26 cellular contexts compared by ENCODE assay signal in the genomic region with DNA sequence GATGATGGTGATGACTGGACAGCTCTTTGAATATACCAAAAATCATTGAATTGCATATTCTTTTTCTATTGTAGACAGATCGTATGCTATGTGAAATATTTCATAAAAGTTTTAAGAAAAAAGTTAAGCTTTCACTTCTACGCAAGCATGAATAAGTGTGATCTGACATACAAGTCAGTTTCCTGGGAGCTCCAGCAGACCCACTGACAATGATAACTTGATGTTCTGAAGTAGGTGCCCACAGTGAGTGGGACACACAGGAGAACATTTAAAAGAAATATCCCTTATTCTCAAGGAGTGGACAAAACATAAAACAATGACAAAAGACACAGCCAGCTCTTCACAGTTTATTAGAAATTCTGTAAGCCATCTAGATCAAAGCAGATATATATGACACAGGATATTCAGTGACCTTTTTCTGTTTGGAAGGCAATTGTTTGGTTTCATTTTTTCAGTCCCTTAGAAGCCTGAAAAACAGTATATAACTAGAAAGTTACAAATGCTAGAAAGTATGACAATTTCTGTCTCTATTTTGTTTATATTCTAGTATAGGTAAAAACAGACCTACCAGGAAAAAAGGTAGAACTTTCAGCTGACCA.
DNase-seq lines count a peak whose midpoint lies in the region; ATAC-seq and TF ChIP-seq lines count a peak whose summit lies in the region.
"Had no signal": no experiment of that assay in that cellular context is flagged by ENCODE, and none has a peak within 500 bp of the region (broad histone marks: within the 10 kb centered on the region; RNA-seq: fewer than 3 reads in every experiment).

No MANE protein-coding gene starts in this region.

- intact Hi-C loops in activated T-helper 2 cell treated with anti-CD3 and anti-CD28 coated beads, Interferon-gamma antibody, Interleukin-2, Interleukin-4, amounts not matched to agents 10 μg/mL and 5 μg/mL and 100 μg/mL, durations not matched to agents 14 hours and 24 hours and 36 hours (cut with micrococcal nuclease), result loop anchor here (5.0 kb wide), 3 partner anchors 201 to 266 kb away; a partner anchor contains a TSS
- intact Hi-C loops in natural killer cell (cut with micrococcal nuclease), result loop anchor here (5.0 kb wide), 2 partner anchors 61 to 201 kb away; a partner anchor contains a TSS

- H3K4me3 Mint-ChIP-seq in activated T-cell treated with anti-CD3 and anti-CD28 coated beads, Interleukin-2, amount 50 U/mL, for 24 hours, result peak overlapping the region; percentile 53
- H3K4me3 Mint-ChIP-seq in activated T-helper 2 cell treated with anti-CD3 and anti-CD28 coated beads, Interferon-gamma antibody, Interleukin-2, Interleukin-4, amounts not matched to agents 10 μg/mL and 5 μg/mL and 100 μg/mL, durations not matched to agents 14 hours and 24 hours and 36 hours (ENCODE audit: low read depth), result peak overlapping the region; percentile 71
- peak overlapping the region; percentile 80 for H3K4me3 Mint-ChIP-seq in natural killer cell
- H3K4me3 Mint-ChIP-seq in type B pancreatic cell, result no peak overlapping the region
- H3K4me3 Mint-ChIP-seq: B cell had no signal

- H4K20me1 ChIP-seq in Loucy (ENCODE audit: insufficient read depth, low read length, poor library complexity, severe bottlenecking), result no peaks in the 10 kb centered on the region

- H3K4me3 ChIP-seq in Loucy (ENCODE audit: low read length, poor library complexity, severe bottlenecking), result no peak overlapping the region
- H3K4me3 ChIP-seq: psoas muscle, tibial artery had no signal

- H3K27ac Mint-ChIP-seq in activated T-cell treated with anti-CD3 and anti-CD28 coated beads, Interleukin-2, amount 50 U/mL, for 24 hours, result peak overlapping the region; percentile 98
- peak overlapping the region; percentile 99 for H3K27ac Mint-ChIP-seq in activated T-helper 2 cell treated with anti-CD3 and anti-CD28 coated beads, Interferon-gamma antibody, Interleukin-2, Interleukin-4, amounts not matched to agents 10 μg/mL and 5 μg/mL and 100 μg/mL, durations not matched to agents 14 hours and 24 hours and 36 hours
- H3K27ac Mint-ChIP-seq in natural killer cell (peak overlapping the region; percentile 87 to 92), type B pancreatic cell (no peak overlapping the region)
- H3K27ac Mint-ChIP-seq: B cell had no signal

- H3K36me3 Mint-ChIP-seq in activated T-cell treated with anti-CD3 and anti-CD28 coated beads, Interleukin-2, amount 50 U/mL, for 24 hours (ENCODE audit: low read depth), result peaks cover 90% of the 10 kb centered on the region
- peaks cover 81% of the 10 kb centered on the region for H3K36me3 Mint-ChIP-seq in activated T-helper 2 cell treated with anti-CD3 and anti-CD28 coated beads, Interferon-gamma antibody, Interleukin-2, Interleukin-4, amounts not matched to agents 10 μg/mL and 5 μg/mL and 100 μg/mL, durations not matched to agents 14 hours and 24 hours and 36 hours (ENCODE audit: low read depth)
- H3K36me3 Mint-ChIP-seq in natural killer cell, result no peaks in the 10 kb centered on the region
- H3K36me3 Mint-ChIP-seq in type B pancreatic cell, result peaks cover 26% of the 10 kb centered on the region

- peaks cover 63% of the 10 kb centered on the region for H3K4me1 ChIP-seq in Loucy (ENCODE audit: insufficient read depth, low read length, poor library complexity, severe bottlenecking)
- H3K4me1 ChIP-seq: psoas muscle, tibial artery had no signal

- no peaks in the 10 kb centered on the region for H3K27me3 Mint-ChIP-seq in activated T-cell treated with anti-CD3 and anti-CD28 coated beads, Interleukin-2, amount 50 U/mL, for 24 hours
- H3K27me3 Mint-ChIP-seq in activated T-helper 2 cell treated with anti-CD3 and anti-CD28 coated beads, Interferon-gamma antibody, Interleukin-2, Interleukin-4, amounts not matched to agents 10 μg/mL and 5 μg/mL and 100 μg/mL, durations not matched to agents 14 hours and 24 hours and 36 hours (ENCODE audit: low read depth), result no peaks in the 10 kb centered on the region
- H3K27me3 Mint-ChIP-seq in natural killer cell (ENCODE audit: low read depth in 2 of 2) (no peaks in the 10 kb centered on the region), type B pancreatic cell (no peaks in the 10 kb centered on the region)
- H3K27me3 Mint-ChIP-seq: B cell had no signal

- H2AFZ ChIP-seq in Loucy (ENCODE audit: low read length), result no peak overlapping the region

- TF ChIP-seq CTCF in Loucy (conservative IDR thresholded peaks at IDR 0.05; ENCODE audit: low read length) (no peak), natural killer cell (IDR thresholded peaks at IDR 0.05) (no peak), type B pancreatic cell (conservative IDR thresholded peaks at IDR 0.05) (no peak)

- no peaks in the 10 kb centered on the region for H3K9me3 ChIP-seq in Loucy (ENCODE audit: insufficient read depth, low read depth, low read length)
- H3K9me3 ChIP-seq: psoas muscle, SK-N-SH, tibial artery had no signal

- H3K4me2 ChIP-seq in Loucy (ENCODE audit: low read depth, low read length, poor library complexity, severe bottlenecking), result peak overlapping the region; percentile 10
- H3K4me2 ChIP-seq: SK-N-SH had no signal

- no peak for DNase-seq in activated T-cell treated with anti-CD3 and anti-CD28 coated beads, Interleukin-2, amount 50 U/mL, for 24 hours
- DNase-seq in activated T-cell treated with anti-CD3 and anti-CD28 coated beads, Interleukin-2, amount 50 U/mL, for 1 hour, result no peak
- DNase-seq in activated T-helper 2 cell treated with anti-CD3 and anti-CD28 coated beads, Interferon-gamma antibody, Interleukin-2, Interleukin-4, amounts not matched to agents 10 μg/mL and 5 μg/mL and 100 μg/mL, durations not matched to agents 14 hours and 24 hours and 36 hours (ENCODE audit: low spot score), result no peak
- DNase-seq in natural killer cell (no peak), type B pancreatic cell (ENCODE audit: extremely low spot score, unreplicated experiment) (no peak), NCI-H1694 (lab: John Stamatoyannopoulos, UW) (no peak), putamen (ENCODE audit: low spot score) (no peak)
- DNase-seq: activated CD4-positive, alpha-beta T cell treated with anti-CD3 and anti-CD28 coated beads, Interleukin-2, amount 50 U/mL, for 4 hours; brain microvascular endothelial cell; COR-L47; hypothalamus; IMR-90; mesenchymal stem cell; NCI-H1048; NCI-H187; NCI-H2171; NCI-H510A; OCI-M1; psoas muscle; SK-N-SH; stimulated activated CD4-positive, alpha-beta T cell treated with anti-CD3 and anti-CD28 coated beads, Interleukin-15, amount 100 ng/mL, for 24 hours; stimulated activated naive CD4-positive, alpha-beta T cell treated with Interleukin-2 at 50 U/mL for 16 hours; T-helper 9 cell; tibial artery had no signal

- peaks cover 6% of the 10 kb centered on the region for H3F3A ChIP-seq in Loucy (ENCODE audit: low read depth)

- H3K36me3 ChIP-seq in Loucy (ENCODE audit: insufficient read depth, low read length), result no peaks in the 10 kb centered on the region; the same call in 1 of the 2 replicates

- H3K79me2 ChIP-seq in Loucy (ENCODE audit: insufficient read depth, low read length), result no peaks in the 10 kb centered on the region

- H3K9me3 Mint-ChIP-seq in activated T-cell treated with anti-CD3 and anti-CD28 coated beads, Interleukin-2, amount 50 U/mL, for 24 hours, result peaks cover 3% of the 10 kb centered on the region
- H3K9me3 Mint-ChIP-seq in activated T-helper 2 cell treated with anti-CD3 and anti-CD28 coated beads, Interferon-gamma antibody, Interleukin-2, Interleukin-4, amounts not matched to agents 10 μg/mL and 5 μg/mL and 100 μg/mL, durations not matched to agents 14 hours and 24 hours and 36 hours, result peaks cover 9% of the 10 kb centered on the region
- H3K9me3 Mint-ChIP-seq in natural killer cell (no peaks in the 10 kb centered on the region), type B pancreatic cell (peaks cover 4% of the 10 kb centered on the region)

- ATAC-seq in natural killer cell, result peak; percentile 52 to 58 (median 52)
- ATAC-seq: psoas muscle had no signal

- no peak overlapping the region for H3K9ac ChIP-seq in Loucy (ENCODE audit: low read depth, low read length, poor library complexity, severe bottlenecking)
- H3K9ac ChIP-seq: SK-N-SH had no signal

- H3K4me1 Mint-ChIP-seq in activated T-cell treated with anti-CD3 and anti-CD28 coated beads, Interleukin-2, amount 50 U/mL, for 24 hours (ENCODE audit: low read depth), result peaks cover 97% of the 10 kb centered on the region
- peaks cover 90% of the 10 kb centered on the region for H3K4me1 Mint-ChIP-seq in activated T-helper 2 cell treated with anti-CD3 and anti-CD28 coated beads, Interferon-gamma antibody, Interleukin-2, Interleukin-4, amounts not matched to agents 10 μg/mL and 5 μg/mL and 100 μg/mL, durations not matched to agents 14 hours and 24 hours and 36 hours (ENCODE audit: low read depth)
- H3K4me1 Mint-ChIP-seq in natural killer cell (peaks cover 58% of the 10 kb centered on the region in 2 donors), type B pancreatic cell (ENCODE audit: unreplicated experiment) (no peaks in the 10 kb centered on the region)

- H3K27me3 ChIP-seq in Loucy (ENCODE audit: insufficient read depth, low read length, poor library complexity, severe bottlenecking), result no peaks in the 10 kb centered on the region
- H3K27me3 ChIP-seq: brain microvascular endothelial cell, tibial artery had no signal

- H3K9me2 ChIP-seq in Loucy (replicated peaks; ENCODE audit: low read depth, low read length), result no peaks in the 10 kb centered on the region
- H3K9me2 ChIP-seq: SK-N-SH had no signal
